In genomic region chr4:184950117-184950830, GRCh38 we compare ENCODE assay signal across 15 cellular contexts.
A peak's percentile ranks its signal among the peaks of the same experiment; 100 is the strongest.
DNase-seq lines count a peak whose midpoint lies in the region; ATAC-seq and TF ChIP-seq lines count a peak whose summit lies in the region.
"Had no signal": no experiment of that assay in that cellular context is flagged by ENCODE, and none has a peak within 500 bp of the region (broad histone marks: within the 10 kb centered on the region; RNA-seq: fewer than 3 reads in every experiment).

No MANE protein-coding gene starts in this region.

- H3K4me2 ChIP-seq in BLaER1, result peak overlapping the region; percentile 27; the same call in 1 of the 2 replicates

- peak; percentile 78 to 94 (median 88) for ATAC-seq in right lobe of liver
- ATAC-seq in CD4-positive, alpha-beta T cell (ENCODE audit: poor library complexity), result no peak

- no peak overlapping the region for H3K4me3 Mint-ChIP-seq in endodermal cell
- no peak overlapping the region for H3K4me3 Mint-ChIP-seq in CD4-positive, alpha-beta T cell
- H3K4me3 Mint-ChIP-seq: CD4-positive, alpha-beta memory T cell; H9 had no signal

- TF ChIP-seq POLR2A in right lobe of liver (IDR thresholded peaks at IDR 0.05) (no peak), breast epithelium (IDR thresholded peaks at IDR 0.05) (no peak)

- 89 to 90% methylated on average over 8 to 9 of the region's 9 CpGs for WGBS in endodermal cell (ENCODE audit: insufficient coverage in 1 of 2, insufficient read length in 1 of 2), 2 experiments
- WGBS in right lobe of liver (ENCODE audit: insufficient coverage, low coverage, low lambda C conversion rate, missing lambda C conversion rate), result 37% methylated on average over 4 of the region's 9 CpGs

- H3K4me3 ChIP-seq in BLaER1, result no peak overlapping the region
- H3K4me3 ChIP-seq in endodermal cell (ENCODE audit: low read length), result no peak overlapping the region
- H3K4me3 ChIP-seq in right lobe of liver, result no peak overlapping the region
- H3K4me3 ChIP-seq in breast epithelium, result no peak overlapping the region

- peak; percentile 28 for DNase-seq in endodermal cell
- DNase-seq in right lobe of liver, result peak in 1 of 3 donors; percentile 49
- DNase-seq in posterior vena cava (ENCODE audit: low spot score), result peak; percentile 45
- no peak for DNase-seq in CD4-positive, alpha-beta T cell
- no peak for DNase-seq in breast epithelium (ENCODE audit: low spot score in 2 of 2)
- no peak for DNase-seq in dedifferentiated amniotic fluid mesenchymal stem cell (ENCODE audit: extremely low spot score)
- DNase-seq: 8988T; AML-193; C1 segment of cervical spinal cord; CD4-positive, alpha-beta memory T cell; DMS79; EL; GOT3; H9 had no signal

- no peaks in the 10 kb centered on the region for H3K36me3 Mint-ChIP-seq in endodermal cell (ENCODE audit: low read depth)
- H3K36me3 Mint-ChIP-seq in CD4-positive, alpha-beta T cell (ENCODE audit: low read depth), result no peaks in the 10 kb centered on the region
- H3K36me3 Mint-ChIP-seq: CD4-positive, alpha-beta memory T cell had no signal

- no peak overlapping the region for H3K27ac Mint-ChIP-seq in endodermal cell
- H3K27ac Mint-ChIP-seq in CD4-positive, alpha-beta T cell, result no peak overlapping the region
- H3K27ac Mint-ChIP-seq: CD4-positive, alpha-beta memory T cell had no signal

- H3K9me3 ChIP-seq in BLaER1, result no peaks in the 10 kb centered on the region; the same call in 1 of the 2 replicates
- H3K9me3 ChIP-seq in endodermal cell (ENCODE audit: control insufficient read depth, low read length), result no peaks in the 10 kb centered on the region
- H3K9me3 ChIP-seq in right lobe of liver, result no peaks in the 10 kb centered on the region
- H3K9me3 ChIP-seq in CD4-positive, alpha-beta T cell (ENCODE audit: control insufficient read depth, low read length), result no peaks in the 10 kb centered on the region
- no peaks in the 10 kb centered on the region for H3K9me3 ChIP-seq in breast epithelium

- POLR2A ChIA-PET in CD4-positive, alpha-beta T cell (lab: Charles Lee), result no interaction called here

- intact Hi-C loops in right lobe of liver (cut with DNase I) (no loop called here), posterior vena cava (cut with DNase I) (no loop called here), breast epithelium (cut with DNase I; ENCODE audit: low total_unique reads) (no loop called here)
- intact Hi-C loops in CD4-positive, alpha-beta T cell (cut with DNase I, micrococcal nuclease), result no loop called here

- H3K27ac ChIP-seq in BLaER1 (no peak overlapping the region), endodermal cell (ENCODE audit: low read depth, low read length) (no peak overlapping the region), right lobe of liver (no peak overlapping the region), breast epithelium (no peak overlapping the region)
- H3K27ac ChIP-seq in CD4-positive, alpha-beta T cell (ENCODE audit: low read depth, low read length), result no peak overlapping the region

- H3K27me3 ChIP-seq in BLaER1 (no peaks in the 10 kb centered on the region), endodermal cell (ENCODE audit: control insufficient read depth, insufficient read depth, low read length, poor library complexity, severe bottlenecking) (no peaks in the 10 kb centered on the region), right lobe of liver (no peaks in the 10 kb centered on the region), breast epithelium (no peaks in the 10 kb centered on the region)
- peaks cover 18% of the 10 kb centered on the region for H3K27me3 ChIP-seq in CD4-positive, alpha-beta T cell (ENCODE audit: control insufficient read depth, insufficient read depth, low read length)

- H3K9ac ChIP-seq in BLaER1 (no peak overlapping the region), endodermal cell (ENCODE audit: extremely low read depth, low read length, poor library complexity, severe bottlenecking) (no peak overlapping the region)

- peaks cover 2% of the 10 kb centered on the region for H3K27me3 Mint-ChIP-seq in endodermal cell (ENCODE audit: insufficient read depth)
- peaks cover 35% of the 10 kb centered on the region for H3K27me3 Mint-ChIP-seq in CD4-positive, alpha-beta T cell

- CTCF ChIA-PET in CD4-positive, alpha-beta T cell (lab: Charles Lee), result no interaction called here

- H3K4me1 ChIP-seq in BLaER1 (peaks cover 46% of the 10 kb centered on the region), endodermal cell (ENCODE audit: control insufficient read depth, insufficient read depth, low read length) (no peaks in the 10 kb centered on the region), right lobe of liver (peaks cover 0 to 11% (median 3%) of the 10 kb centered on the region in 4 donors), breast epithelium (no peaks in the 10 kb centered on the region)

- no peaks in the 10 kb centered on the region for H4K20me1 ChIP-seq in BLaER1

- H3K4me1 Mint-ChIP-seq in endodermal cell, result no peaks in the 10 kb centered on the region
- H3K4me1 Mint-ChIP-seq in CD4-positive, alpha-beta T cell (ENCODE audit: low read depth), result no peaks in the 10 kb centered on the region
- H3K4me1 Mint-ChIP-seq: CD4-positive, alpha-beta memory T cell; H9 had no signal

- H3K36me3 ChIP-seq in BLaER1, result no peaks in the 10 kb centered on the region
- no peaks in the 10 kb centered on the region for H3K36me3 ChIP-seq in endodermal cell (ENCODE audit: control insufficient read depth, insufficient read depth, low read length)
- no peaks in the 10 kb centered on the region for H3K36me3 ChIP-seq in right lobe of liver
- no peaks in the 10 kb centered on the region for H3K36me3 ChIP-seq in breast epithelium

- no peaks in the 10 kb centered on the region for H3K9me3 Mint-ChIP-seq in endodermal cell
- H3K9me3 Mint-ChIP-seq in CD4-positive, alpha-beta T cell, result no peaks in the 10 kb centered on the region
- H3K9me3 Mint-ChIP-seq: CD4-positive, alpha-beta memory T cell; H9 had no signal

- no peak for TF ChIP-seq CTCF in endodermal cell (conservative IDR thresholded peaks at IDR 0.05)
- no peak for TF ChIP-seq CTCF in right lobe of liver (IDR thresholded peaks at IDR 0.05)
- TF ChIP-seq CTCF in CD4-positive, alpha-beta T cell (IDR thresholded peaks at IDR 0.05), result no peak
- TF ChIP-seq CTCF in breast epithelium (IDR thresholded peaks at IDR 0.05), result no peak

Comparison
In these comparisons a context has a peak if more than half of its experiments do, and no peak if none do; other contexts are left out.
1. DNase-seq: peak in endodermal cell (single experiment) and posterior vena cava (single experiment); none in CD4-positive, alpha-beta T cell (0 of 10), breast epithelium (0 of 2) and dedifferentiated amniotic fluid mesenchymal stem cell (single experiment).